In the genomic region with DNA sequence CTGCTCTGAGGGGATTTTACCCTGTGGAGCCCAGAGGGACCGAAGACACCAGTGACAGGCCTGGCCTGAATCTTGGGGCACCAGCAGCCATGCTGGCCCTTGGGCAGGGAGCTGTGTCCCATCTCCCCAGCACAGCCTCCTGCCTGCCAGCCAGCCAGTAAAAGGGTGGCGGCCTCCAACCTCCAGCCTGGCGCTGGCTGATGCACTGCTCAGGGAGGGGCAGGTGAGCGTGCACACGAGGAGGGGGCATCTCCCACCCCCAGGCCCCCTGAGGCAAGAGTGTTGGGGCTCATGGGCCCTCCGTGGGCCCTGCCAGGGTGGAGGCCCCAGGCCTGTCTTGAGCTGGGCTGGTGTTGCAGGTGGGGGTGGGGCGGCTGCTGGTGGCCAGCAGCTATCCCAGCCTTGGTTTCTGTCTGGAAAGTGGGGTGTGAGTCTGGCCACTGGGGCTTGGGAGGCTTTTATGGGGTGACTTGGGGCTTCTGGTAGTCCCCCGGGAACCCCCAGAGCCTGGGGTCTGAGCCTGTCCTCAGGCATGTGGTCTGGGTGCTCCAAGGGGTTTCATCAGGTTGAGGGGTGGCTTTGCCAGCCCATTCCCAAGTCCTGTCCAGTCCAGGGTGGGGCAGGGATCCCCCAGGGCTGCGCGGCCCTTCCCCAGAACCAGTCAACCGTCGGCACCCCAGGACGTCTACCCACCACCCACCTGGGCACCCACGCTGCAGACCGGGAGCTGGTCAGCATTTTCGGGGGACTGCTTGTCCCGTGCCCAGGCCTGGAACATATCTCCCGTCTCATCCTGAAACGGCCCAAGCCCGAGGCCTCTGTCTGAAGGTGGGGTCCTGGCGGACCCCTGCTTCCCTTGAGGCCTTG, we compare ENCODE assay signal across 18 cellular contexts. TPM values are rescaled to one million over a fixed set of nuclear protein-coding genes. Genes with fewer than 3 reads are reported as not detected.
A peak's percentile ranks its signal among the peaks of the same experiment; 100 is the strongest.
DNase-seq lines count a peak whose midpoint lies in the region; ATAC-seq and TF ChIP-seq lines count a peak whose summit lies in the region.
"Had no signal": no experiment of that assay in that cellular context is flagged by ENCODE, and none has a peak within 500 bp of the region (broad histone marks: within the 10 kb centered on the region; RNA-seq: fewer than 3 reads in every experiment).

No MANE protein-coding gene starts in this region.

- H3K9me3 Mint-ChIP-seq in central memory CD8-positive, alpha-beta T cell, result no peaks in the 10 kb centered on the region
- H3K9me3 Mint-ChIP-seq in nephron, result no peaks in the 10 kb centered on the region
- no peaks in the 10 kb centered on the region for H3K9me3 Mint-ChIP-seq in chondrocyte (ENCODE audit: low read depth)
- H3K9me3 Mint-ChIP-seq: immature natural killer cell had no signal

- no peak overlapping the region for H3K4me3 Mint-ChIP-seq in central memory CD8-positive, alpha-beta T cell
- no peak overlapping the region for H3K4me3 Mint-ChIP-seq in nephron
- no peak overlapping the region for H3K4me3 Mint-ChIP-seq in chondrocyte (ENCODE audit: unreplicated experiment)
- H3K4me3 Mint-ChIP-seq: immature natural killer cell had no signal

- peaks cover 7% of the 10 kb centered on the region for H3K4me1 Mint-ChIP-seq in central memory CD8-positive, alpha-beta T cell
- H3K4me1 Mint-ChIP-seq in nephron, result peaks cover 28% of the 10 kb centered on the region
- peaks cover 5% of the 10 kb centered on the region for H3K4me1 Mint-ChIP-seq in chondrocyte (ENCODE audit: low read depth)

- H3K4me1 ChIP-seq in A673 (ENCODE audit: insufficient read depth, low read length, poor library complexity, severe bottlenecking), result peaks cover 15% of the 10 kb centered on the region
- H3K4me1 ChIP-seq in testis, result peaks cover 10% of the 10 kb centered on the region
- H3K4me1 ChIP-seq: SJSA1 had no signal

- H3K9me3 ChIP-seq in A673 (ENCODE audit: low read depth, low read length, poor library complexity, severe bottlenecking) (no peaks in the 10 kb centered on the region), testis (no peaks in the 10 kb centered on the region)
- H3K9me3 ChIP-seq: colonic mucosa, SJSA1 had no signal

- H3K4me3 ChIP-seq in A673 (ENCODE audit: low read depth, low read length, poor library complexity, severe bottlenecking), result no peak overlapping the region
- H3K4me3 ChIP-seq in H7 (ENCODE audit: insufficient read depth, low read depth, low read length), result no peak overlapping the region
- no peak overlapping the region for H3K4me3 ChIP-seq in testis
- H3K4me3 ChIP-seq: GM12878, SJSA1 had no signal

- intact Hi-C loops in A673 (cut with micrococcal nuclease; ENCODE audit: unreplicated experiment), result no loop called here
- intact Hi-C loops in testis (cut with DNase I; ENCODE audit: low total_unique reads), result no loop called here

- ATAC-seq in central memory CD8-positive, alpha-beta T cell (replicated peaks; ENCODE audit: extremely low read depth, poor library complexity, severe bottlenecking), result no peak

- no peaks in the 10 kb centered on the region for H3K27me3 Mint-ChIP-seq in central memory CD8-positive, alpha-beta T cell
- H3K27me3 Mint-ChIP-seq in nephron (ENCODE audit: low read depth), result no peaks in the 10 kb centered on the region
- H3K27me3 Mint-ChIP-seq in chondrocyte (ENCODE audit: low read depth), result no peaks in the 10 kb centered on the region

- H3K27ac ChIP-seq in A673 (ENCODE audit: low read depth, low read length, poor library complexity, severe bottlenecking), result peak overlapping the region; percentile 60
- peak overlapping the region in 1 of 2 donors; percentile 43 for H3K27ac ChIP-seq in testis
- H3K27ac ChIP-seq: colonic mucosa, SJSA1 had no signal

- no peaks in the 10 kb centered on the region for H3K36me3 ChIP-seq in A673 (ENCODE audit: insufficient read depth, low read length, poor library complexity, severe bottlenecking)
- H3K36me3 ChIP-seq in H7 (replicated peaks; ENCODE audit: control insufficient read depth, insufficient read depth, low read length), result no peaks in the 10 kb centered on the region
- H3K36me3 ChIP-seq in testis (ENCODE audit: low read depth, missing control alignments), result no peaks in the 10 kb centered on the region
- H3K36me3 ChIP-seq: colonic mucosa had no signal

- peaks cover 4% of the 10 kb centered on the region for H3K36me3 Mint-ChIP-seq in central memory CD8-positive, alpha-beta T cell (ENCODE audit: insufficient read depth)
- H3K36me3 Mint-ChIP-seq in nephron (ENCODE audit: low read depth) (no peaks in the 10 kb centered on the region), chondrocyte (ENCODE audit: low read depth) (no peaks in the 10 kb centered on the region)
- H3K36me3 Mint-ChIP-seq: immature natural killer cell had no signal

- CTCF ChIA-PET in A673 (lab: Charles Lee), result no interaction called here

- DNase-seq in A673 (ENCODE audit: low spot score) (no peak), H7 (peak; percentile 67), chondrocyte (ENCODE audit: low spot score) (no peak), testis (no peak), islet precursor cell (no peak)
- DNase-seq in central memory CD8-positive, alpha-beta T cell (ENCODE audit: low spot score in 2 of 2), result no peak
- no peak for DNase-seq in stimulated activated CD4-positive, alpha-beta T cell treated with anti-CD3 and anti-CD28 coated beads, Interleukin-12 subunit alpha, Interleukin-12 subunit beta, amount 100 ng/mL, for 4 hours
- DNase-seq: activated CD4-positive, alpha-beta T cell treated with anti-CD3 and anti-CD28 coated beads for 4 hours; activated CD8-positive, alpha-beta memory T cell treated with anti-CD3 and anti-CD28 coated beads, Interleukin-2, amount 50 U/mL, for 4 hours; activated gamma-delta T cell treated with Interleukin-2 at 50 U/mL for 16 hours; immature natural killer cell; mesendoderm; NCI-H1930; stimulated activated CD4-positive, alpha-beta T cell treated with anti-CD3 and anti-CD28 coated beads, Interleukin-2, amount 100 ng/mL, for 48 hours had no signal

- H3K27me3 ChIP-seq in A673 (replicated peaks; ENCODE audit: insufficient read depth, low read depth, low read length, poor library complexity) (no peaks in the 10 kb centered on the region), H7 (ENCODE audit: control insufficient read depth, insufficient read depth, low read length) (no peaks in the 10 kb centered on the region), testis (no peaks in the 10 kb centered on the region)
- H3K27me3 ChIP-seq: SJSA1 had no signal

- peak overlapping the region; percentile 29 for H3K27ac Mint-ChIP-seq in central memory CD8-positive, alpha-beta T cell (ENCODE audit: low read depth)
- H3K27ac Mint-ChIP-seq in nephron, result peak overlapping the region; percentile 69 to 97 (median 90)
- no peak overlapping the region for H3K27ac Mint-ChIP-seq in chondrocyte (ENCODE audit: unreplicated experiment)

- BruUV-seq in A673 (replicated peaks; lab: Mats Ljungman, UMichigan), result no TSS peak

- TF ChIP-seq POLR2A in testis (IDR thresholded peaks at IDR 0.05), result no peak

- WGBS in testis, 2 donors, result 88 to 89% methylated on average over 13 to 20 of the region's 21 CpGs

- POLR2A ChIA-PET in A673 (lab: Charles Lee; ENCODE audit: low non-redundant PET), result interaction anchor here (0.6 kb wide), 1 partner anchor 199 kb away, joined by 3 read pairs; no protein-coding TSS in a partner anchor

- no peak for TF ChIP-seq CTCF in A673 (conservative IDR thresholded peaks at IDR 0.05; ENCODE audit: low read depth, low read length)
- TF ChIP-seq CTCF in nephron (IDR thresholded peaks at IDR 0.05; ENCODE audit: unreplicated experiment in 3 of 3), result no peak
- no peak for TF ChIP-seq CTCF in chondrocyte (IDR thresholded peaks at IDR 0.05)
- no peak for TF ChIP-seq CTCF in testis (IDR thresholded peaks at IDR 0.05)

RNA-seq across cellular contexts. Expression of a gene that starts 17.8 kb away (rescaled TPM):
- total RNA-seq in A673 (2021), result 17.5 and 20.4 TPM in 2 replicates
- total RNA-seq in H7 (2014; rRNA removed; shearing (Covaris generic)), result 101 and 117 TPM in 2 replicates
- total RNA-seq in chondrocyte, result 62.3 to 115 TPM (median 69.2 TPM) in 3 replicates
- 10 to 100 TPM; 49.1 to 87.0 TPM for total RNA-seq in testis
- 47.2 TPM for polyA plus RNA-seq in testis (ENCODE audit: insufficient read depth, low read depth, low replicate concordance)

RNA-seq across cellular contexts. Expression of a gene that starts 18.1 kb away (rescaled TPM):
- total RNA-seq in A673 (2021) (88.7 and 117 TPM in 2 replicates), chondrocyte (139 to 173 TPM (median 142 TPM) in 3 replicates), testis (10 to 100 TPM; 32.9 to 48.4 TPM)
- 96.1 and 135 TPM in 2 replicates for total RNA-seq in H7 (2014; rRNA removed; shearing (Covaris generic))
- 97.3 TPM for polyA plus RNA-seq in testis (ENCODE audit: insufficient read depth, low read depth, low replicate concordance)

RNA-seq across cellular contexts. Expression of a gene that starts 27.7 kb away (rescaled TPM):
- total RNA-seq in A673 (2021), result 123 and 127 TPM in 2 replicates
- total RNA-seq in H7 (2014; rRNA removed; shearing (Covaris generic)), result 175 and 190 TPM in 2 replicates
- 460 to 558 TPM (median 549 TPM) in 3 replicates for total RNA-seq in chondrocyte
- total RNA-seq in testis, result 100 to 1,000 TPM; 108 to 195 TPM
- polyA plus RNA-seq in testis (ENCODE audit: insufficient read depth, low read depth, low replicate concordance), result 201 TPM

RNA-seq across cellular contexts. Expression of a gene that starts 32.8 kb away (rescaled TPM):
- total RNA-seq in A673 (2021) (0.90 and 1.1 TPM in 2 replicates), chondrocyte (0.57 to 5.0 TPM (median 1.4 TPM) in 3 replicates), testis (1 to 10 TPM; 6.5 to 7.4 TPM)
- 20.2 and 35.8 TPM in 2 replicates for total RNA-seq in H7 (2014; rRNA removed; shearing (Covaris generic))
- polyA plus RNA-seq in testis (ENCODE audit: insufficient read depth, low read depth, low replicate concordance), result 4.9 TPM
- total RNA-seq: SJSA1 had no signal

RNA-seq across cellular contexts. Expression of a gene that starts 41.8 kb away (rescaled TPM):
- total RNA-seq in A673 (2021) (45.0 and 45.4 TPM in 2 replicates), chondrocyte (56.0 to 59.1 TPM (median 56.0 TPM) in 3 replicates), testis (100 to 1,000 TPM in 1 of 2 donors, 10 to 100 TPM in 1; 96.7 to 108 TPM)
- total RNA-seq in H7 (2014; rRNA removed; shearing (Covaris generic)), result 15.7 and 28.7 TPM in 2 replicates
- polyA plus RNA-seq in testis (ENCODE audit: insufficient read depth, low read depth, low replicate concordance), result 86.7 TPM
